In the genomic region with DNA sequence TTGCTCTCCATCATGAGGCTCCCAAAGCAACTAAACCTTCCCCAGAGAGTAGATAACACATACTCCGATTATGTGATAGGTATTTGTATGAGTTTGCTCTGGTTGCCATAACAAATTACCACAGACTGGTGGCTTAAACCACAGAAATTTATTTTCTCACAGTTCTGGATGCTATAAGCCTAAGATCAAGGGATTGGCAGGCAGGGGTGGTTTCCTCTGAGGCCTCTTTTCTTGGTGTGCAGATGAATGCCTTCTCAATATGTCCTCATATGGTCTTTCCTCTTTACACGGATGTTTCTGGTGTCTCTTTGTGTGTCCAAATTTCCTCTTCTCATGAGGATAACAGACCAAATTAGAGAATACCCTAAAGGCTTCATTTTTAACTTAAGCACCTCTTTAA, we compare ENCODE assay signal across 11 cellular contexts.
DNase-seq lines count a peak whose midpoint lies in the region; ATAC-seq and TF ChIP-seq lines count a peak whose summit lies in the region.
"Had no signal": no experiment of that assay in that cellular context is flagged by ENCODE, and none has a peak within 500 bp of the region (broad histone marks: within the 10 kb centered on the region; RNA-seq: fewer than 3 reads in every experiment).

No MANE protein-coding gene starts in this region.

- no peak for TF ChIP-seq CTCF in foreskin keratinocyte (conservative IDR thresholded peaks at IDR 0.05)

- ATAC-seq in foreskin keratinocyte (peak; percentile 27), HG02642 (IDR thresholded peaks at IDR 0.05; ENCODE audit: poor library complexity, unreplicated experiment) (no peak)
- peak; percentile 99 for ATAC-seq in stimulated activated naive CD8-positive, alpha-beta T cell treated with anti-CD3 and anti-CD28 coated beads, Interleukin-15, amount 100 ng/mL, for 72 hours
- ATAC-seq: left lobe of liver had no signal

- H3K36me3 Mint-ChIP-seq in activated CD4-positive, alpha-beta memory T cell treated with anti-CD3 and anti-CD28 coated beads for 36 hours = peaks cover 1% of the 10 kb centered on the region

- intact Hi-C loops in activated CD4-positive, alpha-beta memory T cell treated with anti-CD3 and anti-CD28 coated beads for 36 hours (cut with micrococcal nuclease) = loop anchor here (1.0 to 2.0 kb wide), 2 partner anchors 14 to 17 kb away; no protein-coding TSS in a partner anchor
- intact Hi-C loops in posterior cingulate gyrus (cut with DNase I) = no loop called here

- H3K27me3 ChIP-seq in foreskin keratinocyte = no peaks in the 10 kb centered on the region

- peaks cover 7% of the 10 kb centered on the region for H3K4me1 ChIP-seq in foreskin keratinocyte

- no peak overlapping the region for H3K4me3 Mint-ChIP-seq in activated CD4-positive, alpha-beta memory T cell treated with anti-CD3 and anti-CD28 coated beads for 36 hours
- peak overlapping the region; percentile 62 to 64 for H3K4me3 Mint-ChIP-seq in stimulated activated naive CD8-positive, alpha-beta T cell treated with anti-CD3 and anti-CD28 coated beads, Interleukin-15, amount 100 ng/mL, for 72 hours
- H3K4me3 Mint-ChIP-seq: activated B cell treated with CpG ODN at 0.5 μM for 24 hours had no signal

- no peaks in the 10 kb centered on the region for H3K27me3 Mint-ChIP-seq in activated CD4-positive, alpha-beta memory T cell treated with anti-CD3 and anti-CD28 coated beads for 36 hours
- peaks cover 10% of the 10 kb centered on the region for H3K27me3 Mint-ChIP-seq in stimulated activated naive CD8-positive, alpha-beta T cell treated with anti-CD3 and anti-CD28 coated beads, Interleukin-15, amount 100 ng/mL, for 72 hours
- H3K27me3 Mint-ChIP-seq: activated B cell treated with CpG ODN at 0.5 μM for 24 hours had no signal

- no peak overlapping the region for H3K27ac ChIP-seq in foreskin keratinocyte

- H3K4me1 Mint-ChIP-seq in activated CD4-positive, alpha-beta memory T cell treated with anti-CD3 and anti-CD28 coated beads for 36 hours (ENCODE audit: low read depth) = peaks cover 27% of the 10 kb centered on the region
- peaks cover 26% of the 10 kb centered on the region for H3K4me1 Mint-ChIP-seq in stimulated activated naive CD8-positive, alpha-beta T cell treated with anti-CD3 and anti-CD28 coated beads, Interleukin-15, amount 100 ng/mL, for 72 hours
- H3K4me1 Mint-ChIP-seq: activated B cell treated with CpG ODN at 0.5 μM for 24 hours had no signal

- H3K9me3 Mint-ChIP-seq in activated CD4-positive, alpha-beta memory T cell treated with anti-CD3 and anti-CD28 coated beads for 36 hours = no peaks in the 10 kb centered on the region
- peaks cover 8 to 10% of the 10 kb centered on the region in 2 donors for H3K9me3 Mint-ChIP-seq in stimulated activated naive CD8-positive, alpha-beta T cell treated with anti-CD3 and anti-CD28 coated beads, Interleukin-15, amount 100 ng/mL, for 72 hours
- H3K9me3 Mint-ChIP-seq: activated B cell treated with CpG ODN at 0.5 μM for 24 hours had no signal

- CTCF ChIA-PET in activated CD4-positive, alpha-beta memory T cell treated with anti-CD3 and anti-CD28 coated beads for 36 hours (lab: Charles Lee) = no interaction called here

- DNase-seq in activated effector memory CD4-positive, alpha-beta T cell treated with anti-CD3 and anti-CD28 coated beads, Interleukin-2, amount 50 U/mL, for 16 hours = peak; percentile 70
- DNase-seq in activated effector memory CD4-positive, alpha-beta T cell treated with Interleukin-2 at 50 U/mL for 16 hours = no peak
- DNase-seq in activated CD4-positive, alpha-beta memory T cell treated with anti-CD3 and anti-CD28 coated beads for 36 hours = peak; percentile 54
- DNase-seq in foreskin keratinocyte (peak; percentile 42 to 59), posterior cingulate gyrus (no peak), GF-D8 (lab: John Stamatoyannopoulos, UW) (no peak)
- peak; percentile 53 to 82 for DNase-seq in stimulated activated naive CD8-positive, alpha-beta T cell treated with anti-CD3 and anti-CD28 coated beads, Interleukin-15, amount 100 ng/mL, for 72 hours
- DNase-seq: activated B cell treated with CpG ODN at 0.5 μM for 24 hours, IMR-90 had no signal

- POLR2A ChIA-PET in activated CD4-positive, alpha-beta memory T cell treated with anti-CD3 and anti-CD28 coated beads for 36 hours (lab: Charles Lee) = no interaction called here

- H3K27ac Mint-ChIP-seq in activated CD4-positive, alpha-beta memory T cell treated with anti-CD3 and anti-CD28 coated beads for 36 hours = no peak overlapping the region
- peak overlapping the region; percentile 90 to 97 for H3K27ac Mint-ChIP-seq in stimulated activated naive CD8-positive, alpha-beta T cell treated with anti-CD3 and anti-CD28 coated beads, Interleukin-15, amount 100 ng/mL, for 72 hours
- H3K27ac Mint-ChIP-seq: activated B cell treated with CpG ODN at 0.5 μM for 24 hours had no signal

Comparison
In these comparisons a context has a peak if more than half of its experiments do, and no peak if none do; other contexts are left out.
1. DNase-seq: peak in activated effector memory CD4-positive, alpha-beta T cell treated with anti-CD3 and anti-CD28 coated beads, Interleukin-2, amount 50 U/mL, for 16 hours (single experiment), activated CD4-positive, alpha-beta memory T cell treated with anti-CD3 and anti-CD28 coated beads for 36 hours (single experiment), foreskin keratinocyte (2 of 2) and stimulated activated naive CD8-positive, alpha-beta T cell treated with anti-CD3 and anti-CD28 coated beads, Interleukin-15, amount 100 ng/mL, for 72 hours (2 of 2); none in activated effector memory CD4-positive, alpha-beta T cell treated with Interleukin-2 at 50 U/mL for 16 hours (single experiment), posterior cingulate gyrus (0 of 10) and GF-D8 (single experiment).